In the genomic region with DNA sequence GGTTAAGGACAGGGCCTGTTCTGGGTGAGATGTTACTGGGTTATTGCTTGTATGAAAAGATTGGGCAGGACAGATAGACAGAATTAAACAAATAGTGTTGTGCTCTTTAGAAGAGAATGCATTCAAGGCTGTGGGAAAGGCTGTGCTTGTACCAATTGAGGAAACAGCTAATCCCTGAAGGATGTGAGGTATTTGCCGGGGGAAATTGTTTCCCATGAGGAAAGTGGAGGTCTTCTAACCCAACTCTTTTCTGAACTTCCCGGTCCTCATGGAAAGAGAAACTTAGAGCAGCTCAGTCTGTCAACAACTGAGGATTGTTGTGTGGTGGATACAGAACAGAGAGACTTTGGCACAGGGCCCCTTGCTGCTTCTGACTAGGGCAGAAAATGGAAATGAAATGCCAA, we compare ENCODE assay signal across 11 cellular contexts. TPM values are rescaled to one million over a fixed set of nuclear protein-coding genes. Genes with fewer than 3 reads are reported as not detected.
A peak's percentile ranks its signal among the peaks of the same experiment; 100 is the strongest.
DNase-seq lines count a peak whose midpoint lies in the region; ATAC-seq and TF ChIP-seq lines count a peak whose summit lies in the region.
"Had no signal": no experiment of that assay in that cellular context is flagged by ENCODE, and none has a peak within 500 bp of the region (broad histone marks: within the 10 kb centered on the region; RNA-seq: fewer than 3 reads in every experiment).

No MANE protein-coding gene starts in this region.

- H3K79me2 ChIP-seq in mesendoderm (ENCODE audit: control insufficient read depth, insufficient read depth, low read length): no peaks in the 10 kb centered on the region

- TF ChIP-seq CTCF in body of pancreas (IDR thresholded peaks at IDR 0.05) (no peak), heart right ventricle (IDR thresholded peaks at IDR 0.05) (no peak), sigmoid colon (IDR thresholded peaks at IDR 0.05) (no peak)

- no peak overlapping the region for H3K9ac ChIP-seq in mesendoderm (ENCODE audit: low read length)

- no peak overlapping the region for H3K18ac ChIP-seq in mesendoderm (ENCODE audit: low read length)

- no peak overlapping the region for H4K8ac ChIP-seq in mesendoderm (ENCODE audit: low read depth, low read length)

- peak; percentile 47 for ATAC-seq in body of pancreas
- peak in 7 of 8 donors; percentile 46 to 85 (median 78) for ATAC-seq in heart right ventricle

- DNase-seq in EH (ENCODE audit: low read depth) (peak; percentile 93), body of pancreas (peak in 1 of 4 donors; percentile 32), heart right ventricle (peak in 1 of 2 donors; percentile 44), sigmoid colon (no peak), NCI-H2171 (lab: John Stamatoyannopoulos, UW) (no peak), mesendoderm (no peak), NCI-H774 (lab: John Stamatoyannopoulos, UW) (no peak)
- no peak for DNase-seq in activated effector memory CD4-positive, alpha-beta T cell treated with Interleukin-2 at 50 U/mL for 16 hours
- DNase-seq: activated CD4-positive, alpha-beta T cell treated with anti-CD3 and anti-CD28 coated beads, Interleukin-2, amount 10 ng/mL, durations not matched to agents 7 days and 5 days; effector CD4-positive, alpha-beta T cell; NCI-H1436 had no signal

- no peak overlapping the region for H3K4me3 ChIP-seq in body of pancreas
- peak overlapping the region in 2 of 10 donors; percentile 10 to 24 for H3K4me3 ChIP-seq in heart right ventricle
- no peak overlapping the region for H3K4me3 ChIP-seq in sigmoid colon
- H3K4me3 ChIP-seq in mesendoderm (ENCODE audit: low read length): no peak overlapping the region

- no peak overlapping the region for H2BK15ac ChIP-seq in mesendoderm (replicated peaks; ENCODE audit: low read depth)

- H3K4ac ChIP-seq in mesendoderm (ENCODE audit: low read depth, low read length): no peak overlapping the region

- H2BK5ac ChIP-seq in mesendoderm (ENCODE audit: low read length): no peak overlapping the region

- no peak for TF ChIP-seq EP300 in sigmoid colon (IDR thresholded peaks at IDR 0.05)

- no peak overlapping the region for H2AK5ac ChIP-seq in mesendoderm (ENCODE audit: low read length)

- H3K27me3 ChIP-seq in body of pancreas (no peaks in the 10 kb centered on the region), heart right ventricle (no peaks in the 10 kb centered on the region), sigmoid colon (no peaks in the 10 kb centered on the region), mesendoderm (ENCODE audit: insufficient read depth, low read length, poor library complexity) (no peaks in the 10 kb centered on the region)

- no peak overlapping the region for H4K5ac ChIP-seq in mesendoderm (ENCODE audit: low read length)

- intact Hi-C loops in body of pancreas (cut with DNase I): no loop called here
- intact Hi-C loops in heart right ventricle (cut with DNase I): no loop called here
- intact Hi-C loops in sigmoid colon (cut with DNase I): no loop called here

- H3K23ac ChIP-seq in mesendoderm (ENCODE audit: low read length): no peak overlapping the region

- TF ChIP-seq POLR2A in body of pancreas (IDR thresholded peaks at IDR 0.05): no peak
- no peak for TF ChIP-seq POLR2A in sigmoid colon (IDR thresholded peaks at IDR 0.05)

- H3K36me3 ChIP-seq in body of pancreas (replicated peaks in 1 of 2; ENCODE audit: insufficient read depth in 1 of 2, low read depth in 2 of 2) (no peaks in the 10 kb centered on the region), heart right ventricle (peaks cover 0 to 5% (median 0%) of the 10 kb centered on the region in 9 donors), sigmoid colon (no peaks in the 10 kb centered on the region), mesendoderm (ENCODE audit: control insufficient read depth, insufficient read depth, low read length) (no peaks in the 10 kb centered on the region)

- no peaks in the 10 kb centered on the region for H3K79me1 ChIP-seq in mesendoderm (ENCODE audit: low read length)

- H3K4me2 ChIP-seq in mesendoderm (ENCODE audit: low read length): no peak overlapping the region

- H3K56ac ChIP-seq in mesendoderm (ENCODE audit: low read length): no peak overlapping the region

- peaks cover 45% of the 10 kb centered on the region for H3K4me1 ChIP-seq in body of pancreas
- H3K4me1 ChIP-seq in heart right ventricle: peaks cover 0 to 23% (median 17%) of the 10 kb centered on the region in 9 donors
- H3K4me1 ChIP-seq in sigmoid colon: peaks cover 0 to 14% (median 12%) of the 10 kb centered on the region in 4 donors
- peaks cover 2% of the 10 kb centered on the region for H3K4me1 ChIP-seq in mesendoderm (ENCODE audit: control insufficient read depth, low read depth, low read length)

- H3K9me3 ChIP-seq in body of pancreas: no peaks in the 10 kb centered on the region
- no peaks in the 10 kb centered on the region for H3K9me3 ChIP-seq in heart right ventricle
- H3K9me3 ChIP-seq in sigmoid colon: no peaks in the 10 kb centered on the region

- 13 to 25% methylated on average over 2 of the region's 2 CpGs for WGBS in body of pancreas, 2 donors
- 6 to 13% methylated on average over 2 of the region's 2 CpGs for WGBS in heart right ventricle, 2 donors
- WGBS in sigmoid colon, 2 donors: 72 to 81% methylated on average over 2 of the region's 2 CpGs
- WGBS in mesendoderm (ENCODE audit: extremely low coverage, insufficient coverage, low lambda C conversion rate): no CpG with 5 or more reads among the region's 2 CpGs

- peak overlapping the region in 3 of 4 donors; percentile 11 to 52 (median 25) for H3K27ac ChIP-seq in body of pancreas
- peak overlapping the region; percentile 2 to 87 (median 59) for H3K27ac ChIP-seq in heart right ventricle
- peak overlapping the region; percentile 25 to 55 (median 54) for H3K27ac ChIP-seq in sigmoid colon
- H3K27ac ChIP-seq in mesendoderm (ENCODE audit: low read depth, low read length): no peak overlapping the region

- no peak overlapping the region for H2BK120ac ChIP-seq in mesendoderm (ENCODE audit: low read depth, low read length)

RNA-seq across cellular contexts. Expression of gene SLC1A4, which starts 9.5 kb away (rescaled TPM):
- total RNA-seq in body of pancreas (10 to 100 TPM; 14.5 to 25.4 TPM), heart right ventricle (10 to 100 TPM in 6 of 10 donors, 1 to 10 TPM in 4; 3.5 to 18.7 (median 11.3) TPM), sigmoid colon (10 to 100 TPM in 1 of 4 donors, 1 to 10 TPM in 3; 5.0 to 11.4 (median 5.7) TPM)
- polyA plus RNA-seq in heart right ventricle (10 to 100 TPM in 1 of 2 donors, 1 to 10 TPM in 1; 2.1 to 14.2 TPM), sigmoid colon (10 to 100 TPM in 1 of 3 donors, 1 to 10 TPM in 1, under 1 TPM in 1; 0.60 to 13.4 (median 4.9) TPM)
- 0.59 TPM for polyA plus RNA-seq in mesendoderm (2013, experiment 1 of 2)
- polyA plus RNA-seq in mesendoderm (2013, experiment 2 of 2): 0.69 TPM

RNA-seq across cellular contexts. Expression of gene CEP68, which starts 57.6 kb away (rescaled TPM):
- total RNA-seq in body of pancreas (10 to 100 TPM in 1 of 2 donors, 1 to 10 TPM in 1; 6.9 to 20.0 TPM), heart right ventricle (10 to 100 TPM; 12.5 to 28.4 (median 23.1) TPM), sigmoid colon (10 to 100 TPM; 24.4 to 32.1 (median 28.6) TPM)
- polyA plus RNA-seq in heart right ventricle (10 to 100 TPM in 1 of 2 donors, 1 to 10 TPM in 1; 4.3 to 10.0 TPM), sigmoid colon (1 to 10 TPM; 1.6 to 6.9 (median 4.2) TPM)
- polyA plus RNA-seq in mesendoderm (2013, experiment 1 of 2): 9.3 TPM
- 9.4 TPM for polyA plus RNA-seq in mesendoderm (2013, experiment 2 of 2)
